In the genomic region with DNA sequence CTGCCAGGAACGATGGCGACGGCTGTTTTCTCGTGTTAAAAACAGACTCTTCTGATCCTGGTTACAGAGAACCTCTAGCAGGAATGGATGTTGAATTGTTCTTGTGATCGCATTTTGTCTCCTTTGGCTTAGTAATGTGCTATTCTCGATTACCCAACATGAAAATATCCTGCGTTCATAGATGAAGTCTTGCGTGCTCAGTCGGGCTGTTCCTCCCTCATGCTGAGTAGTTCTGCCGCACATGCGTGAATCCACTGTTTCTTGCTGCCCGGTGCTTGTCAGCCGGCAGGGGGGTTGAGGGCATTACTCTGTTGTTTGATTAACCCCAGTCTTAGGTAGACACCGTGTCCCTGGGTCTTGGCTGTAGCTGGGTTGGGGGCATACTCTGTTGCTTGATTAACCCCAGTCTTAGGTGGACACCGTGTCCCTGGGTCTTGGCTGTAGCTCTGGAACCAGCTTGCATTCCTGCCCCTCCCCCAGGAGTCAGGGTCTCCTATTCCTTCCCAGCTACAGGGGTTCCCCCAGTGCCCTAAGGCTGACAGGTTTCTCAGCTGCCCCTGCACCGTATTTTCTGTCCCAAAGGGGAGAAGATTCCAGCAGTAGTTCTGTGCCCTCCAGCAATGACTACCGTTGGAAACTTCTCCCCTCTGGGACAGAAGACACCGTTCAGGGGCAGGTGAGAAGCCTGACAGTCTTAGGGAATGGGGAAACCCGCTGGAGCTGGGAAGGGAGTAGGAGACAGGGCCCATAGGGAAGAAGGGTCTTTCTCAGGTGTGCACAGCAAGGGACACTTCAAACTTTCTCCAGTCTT, we compare ENCODE assay signal across 23 cellular contexts. TPM values are rescaled to one million over a fixed set of nuclear protein-coding genes. Genes with fewer than 3 reads are reported as not detected.
DNase-seq lines count a peak whose midpoint lies in the region; ATAC-seq and TF ChIP-seq lines count a peak whose summit lies in the region.
"Had no signal": no experiment of that assay in that cellular context is flagged by ENCODE, and none has a peak within 500 bp of the region (broad histone marks: within the 10 kb centered on the region; RNA-seq: fewer than 3 reads in every experiment).

No MANE protein-coding gene starts in this region.

- H3K9me2 ChIP-seq in hepatocyte (replicated peaks; ENCODE audit: insufficient read depth) = no peaks in the 10 kb centered on the region

- peak overlapping the region; percentile 79 for H3K27ac ChIP-seq in hepatocyte
- H3K27ac ChIP-seq: C4-2B, colonic mucosa, left ventricle myocardium inferior, prostate gland, SK-N-MC, suprapubic skin had no signal

- peaks cover 10% of the 10 kb centered on the region for H3K4me1 ChIP-seq in hepatocyte (ENCODE audit: insufficient read depth)
- H3K4me1 ChIP-seq: colonic mucosa, left ventricle myocardium inferior, prostate gland, suprapubic skin had no signal

- CTCF ChIA-PET in activated CD8-positive, alpha-beta T cell treated with anti-CD3 and anti-CD28 coated beads for 36 hours (lab: Charles Lee) = no interaction called here

- peak; percentile 51 for DNase-seq in ELF-1 (ENCODE audit: low read depth, low spot score)
- peak; percentile 67 for DNase-seq in NCI-H2029 treated with DMSO at 0.1 percent for 48 hours (lab: John Stamatoyannopoulos, UW)
- no peak for DNase-seq in hepatocyte (ENCODE audit: low spot score)
- no peak for DNase-seq in progenitor cell of endocrine pancreas (ENCODE audit: low spot score, unreplicated experiment)
- DNase-seq in GM20000 (ENCODE audit: low spot score) = no peak
- DNase-seq in activated CD8-positive, alpha-beta T cell treated with anti-CD3 and anti-CD28 coated beads for 36 hours = no peak
- DNase-seq: activated effector memory CD4-positive, alpha-beta T cell treated with anti-CD3 and anti-CD28 coated beads, Interleukin-2, amount 50 U/mL, for 16 hours; colonic mucosa; KBM-7; left ventricle myocardium inferior; NCI-H1694 treated with DMSO at 0.1 percent for 48 hours; NCI-H446 treated with DMSO at 0.1 percent for 48 hours; RPMI8226; T-helper 17 cell had no signal

- TF ChIP-seq CTCF in hepatocyte (IDR thresholded peaks at IDR 0.05; ENCODE audit: poor library complexity) (no peak), progenitor cell of endocrine pancreas (IDR thresholded peaks at IDR 0.05; ENCODE audit: unreplicated experiment) (no peak), GM20000 (IDR thresholded peaks at IDR 0.05; ENCODE audit: extremely low read depth, missing control alignments) (no peak)
- TF ChIP-seq CTCF in activated CD8-positive, alpha-beta T cell treated with anti-CD3 and anti-CD28 coated beads for 36 hours (IDR thresholded peaks at IDR 0.05) = no peak

- no peak overlapping the region for H3K4me3 ChIP-seq in hepatocyte
- H3K4me3 ChIP-seq: colonic mucosa, left ventricle myocardium inferior, mucosa of descending colon, prostate gland, SK-N-MC, suprapubic skin had no signal

- WGBS in hepatocyte (ENCODE audit: low lambda C conversion rate, missing lambda C conversion rate) = 79% methylated on average over 19 of the region's 19 CpGs

- no peaks in the 10 kb centered on the region for H3K27me3 Mint-ChIP-seq in progenitor cell of endocrine pancreas
- H3K27me3 Mint-ChIP-seq in activated CD8-positive, alpha-beta T cell treated with anti-CD3 and anti-CD28 coated beads for 36 hours = no peaks in the 10 kb centered on the region
- H3K27me3 Mint-ChIP-seq: brain, T-helper 17 cell had no signal

- no peak for ATAC-seq in activated CD4-positive, CD25-positive, alpha-beta regulatory T cell treated with anti-CD3 and anti-CD28 coated beads, Interleukin-2, amount 50 U/mL, for 24 hours
- ATAC-seq in activated CD8-positive, alpha-beta T cell treated with anti-CD3 and anti-CD28 coated beads for 36 hours = no peak
- ATAC-seq in HG03175 (IDR thresholded peaks at IDR 0.05; ENCODE audit: unreplicated experiment) = no peak
- ATAC-seq: HCT116, T-helper 17 cell had no signal

- peaks cover 37% of the 10 kb centered on the region for H3K4me1 Mint-ChIP-seq in progenitor cell of endocrine pancreas (ENCODE audit: low read depth)
- H3K4me1 Mint-ChIP-seq in activated CD8-positive, alpha-beta T cell treated with anti-CD3 and anti-CD28 coated beads for 36 hours (ENCODE audit: low read depth) = peaks cover 8% of the 10 kb centered on the region

- no peaks in the 10 kb centered on the region for H3K79me2 ChIP-seq in hepatocyte

- no peaks in the 10 kb centered on the region for H3K36me3 ChIP-seq in hepatocyte (replicated peaks; ENCODE audit: insufficient read depth, low read depth)
- H3K36me3 ChIP-seq: colonic mucosa, prostate gland had no signal

- peaks cover 9% of the 10 kb centered on the region for H3K36me3 Mint-ChIP-seq in progenitor cell of endocrine pancreas (ENCODE audit: insufficient read depth)
- no peaks in the 10 kb centered on the region for H3K36me3 Mint-ChIP-seq in activated CD8-positive, alpha-beta T cell treated with anti-CD3 and anti-CD28 coated beads for 36 hours (ENCODE audit: low read depth)

- peak overlapping the region; percentile 86 for H3K27ac Mint-ChIP-seq in progenitor cell of endocrine pancreas
- H3K27ac Mint-ChIP-seq in activated CD8-positive, alpha-beta T cell treated with anti-CD3 and anti-CD28 coated beads for 36 hours = no peak overlapping the region
- H3K27ac Mint-ChIP-seq: brain, T-helper 17 cell had no signal

- POLR2A ChIA-PET in activated CD8-positive, alpha-beta T cell treated with anti-CD3 and anti-CD28 coated beads for 36 hours (lab: Charles Lee) = interaction anchor here (0.6 kb wide), 1 partner anchor 1575 kb away, joined by 3 read pairs; no protein-coding TSS in a partner anchor

- peak overlapping the region; percentile 40 for H3K4me3 Mint-ChIP-seq in progenitor cell of endocrine pancreas (ENCODE audit: low read depth)
- H3K4me3 Mint-ChIP-seq in activated CD8-positive, alpha-beta T cell treated with anti-CD3 and anti-CD28 coated beads for 36 hours = no peak overlapping the region
- H3K4me3 Mint-ChIP-seq: brain, T-helper 17 cell had no signal

- peak overlapping the region; percentile 55 for H3K4me2 ChIP-seq in hepatocyte

- no peaks in the 10 kb centered on the region for H4K20me1 ChIP-seq in hepatocyte (ENCODE audit: insufficient read depth, poor library complexity, severe bottlenecking)

- H3K27me3 ChIP-seq in hepatocyte = no peaks in the 10 kb centered on the region
- H3K27me3 ChIP-seq: colonic mucosa, suprapubic skin had no signal

- H3K9me3 ChIP-seq in hepatocyte (ENCODE audit: low read depth) = no peaks in the 10 kb centered on the region
- H3K9me3 ChIP-seq: colonic mucosa, left ventricle myocardium inferior, mucosa of descending colon, prostate gland, suprapubic skin had no signal

- H2AFZ ChIP-seq in hepatocyte = no peak overlapping the region

- intact Hi-C loops in activated CD8-positive, alpha-beta T cell treated with anti-CD3 and anti-CD28 coated beads for 36 hours (cut with micrococcal nuclease) = no loop called here

- H3K9me3 Mint-ChIP-seq in progenitor cell of endocrine pancreas (ENCODE audit: low read depth) = no peaks in the 10 kb centered on the region
- no peaks in the 10 kb centered on the region for H3K9me3 Mint-ChIP-seq in activated CD8-positive, alpha-beta T cell treated with anti-CD3 and anti-CD28 coated beads for 36 hours
- H3K9me3 Mint-ChIP-seq: brain had no signal

RNA-seq across cellular contexts. Expression of gene ASB1, which starts 22.1 kb away (rescaled TPM):
- total RNA-seq in hepatocyte (13.0 and 19.3 TPM in 2 replicates), progenitor cell of endocrine pancreas (42.3 and 46.8 TPM in 2 replicates)
- 27.9 and 30.1 TPM in 2 replicates for polyA plus RNA-seq in hepatocyte
- total RNA-seq in activated CD8-positive, alpha-beta T cell treated with anti-CD3 and anti-CD28 coated beads for 36 hours = 10 to 100 TPM; 39.8 to 48.1 TPM

Comparison
In these comparisons a context has a peak if more than half of its experiments do, and no peak if none do; other contexts are left out.
1. DNase-seq: peak in ELF-1 (single experiment) and NCI-H2029 treated with DMSO at 0.1 percent for 48 hours (single experiment); none in hepatocyte (single experiment), progenitor cell of endocrine pancreas (single experiment), GM20000 (single experiment) and activated CD8-positive, alpha-beta T cell treated with anti-CD3 and anti-CD28 coated beads for 36 hours (single experiment).